ENCODE assay signal across 8 cellular contexts in genomic region chr1:150162862-150163706, GRCh38. TPM values are rescaled to one million over a fixed set of nuclear protein-coding genes. Genes with fewer than 3 reads are reported as not detected.
DNase-seq lines count a peak whose midpoint lies in the region; ATAC-seq and TF ChIP-seq lines count a peak whose summit lies in the region.

No MANE protein-coding gene starts in this region.

- H3K36me3 ChIP-seq in mucosa of stomach (ENCODE audit: control insufficient read depth, insufficient read depth, low read length) (no peaks in the 10 kb centered on the region), upper lobe of right lung (peaks cover 6% of the 10 kb centered on the region)

- H3K4me3 ChIP-seq in fibroblast of mammary gland (ENCODE audit: control insufficient read depth, low read depth, low read length) (peak overlapping the region; percentile 15), mucosa of stomach (ENCODE audit: low read length) (peak overlapping the region; percentile 4), upper lobe of right lung (peak overlapping the region; percentile 35)

- H3K4me1 ChIP-seq in mucosa of stomach (ENCODE audit: control insufficient read depth, insufficient read depth, low read length), result peaks cover 38% of the 10 kb centered on the region
- H3K4me1 ChIP-seq in upper lobe of right lung, result peaks cover 33% of the 10 kb centered on the region

- peak; percentile 97 for DNase-seq in ELF-1 (ENCODE audit: low read depth, low spot score)
- peak; percentile 83 for DNase-seq in NCI-H1092 treated with DMSO at 0.1 percent for 48 hours (lab: John Stamatoyannopoulos, UW)
- DNase-seq in UCSD-AML1 (lab: John Stamatoyannopoulos, UW; ENCODE audit: unreplicated experiment), result peak; percentile 89
- DNase-seq in fibroblast of mammary gland (ENCODE audit: low read depth), result peak; percentile 99
- DNase-seq in upper lobe of right lung, result peak; percentile 85
- no peak for DNase-seq in NCI-H2081 treated with DMSO at 0.1 percent for 48 hours (lab: John Stamatoyannopoulos, UW)

- no peaks in the 10 kb centered on the region for H3K27me3 ChIP-seq in mucosa of stomach (ENCODE audit: control insufficient read depth, insufficient read depth, low read length)
- no peaks in the 10 kb centered on the region for H3K27me3 ChIP-seq in upper lobe of right lung

- H3K27ac ChIP-seq in upper lobe of right lung, result peak overlapping the region; percentile 87

- TF ChIP-seq CTCF in fibroblast of mammary gland (conservative IDR thresholded peaks at IDR 0.05; ENCODE audit: control insufficient read depth, insufficient read depth, low read depth, low read length), result no peak
- TF ChIP-seq CTCF in upper lobe of right lung (IDR thresholded peaks at IDR 0.05), result no peak

- peak; percentile 42 for ATAC-seq in GM21717 (IDR thresholded peaks at IDR 0.05; ENCODE audit: unreplicated experiment)
- peak; percentile 92 for ATAC-seq in upper lobe of right lung

- H3K9me3 ChIP-seq in mucosa of stomach (ENCODE audit: control insufficient read depth, low read length) (no peaks in the 10 kb centered on the region), upper lobe of right lung (no peaks in the 10 kb centered on the region)

- intact Hi-C loops in upper lobe of right lung (cut with DNase I), result no loop called here

- peak overlapping the region; percentile 69 for H3K9ac ChIP-seq in mucosa of stomach (ENCODE audit: low read length)

RNA-seq across cellular contexts. Expression of gene PLEKHO1, which starts 13.4 kb away (rescaled TPM):
- 44.5 TPM for total RNA-seq in upper lobe of right lung
